Comparison of ENCODE assay signal across 14 cellular contexts in the genomic region with DNA sequence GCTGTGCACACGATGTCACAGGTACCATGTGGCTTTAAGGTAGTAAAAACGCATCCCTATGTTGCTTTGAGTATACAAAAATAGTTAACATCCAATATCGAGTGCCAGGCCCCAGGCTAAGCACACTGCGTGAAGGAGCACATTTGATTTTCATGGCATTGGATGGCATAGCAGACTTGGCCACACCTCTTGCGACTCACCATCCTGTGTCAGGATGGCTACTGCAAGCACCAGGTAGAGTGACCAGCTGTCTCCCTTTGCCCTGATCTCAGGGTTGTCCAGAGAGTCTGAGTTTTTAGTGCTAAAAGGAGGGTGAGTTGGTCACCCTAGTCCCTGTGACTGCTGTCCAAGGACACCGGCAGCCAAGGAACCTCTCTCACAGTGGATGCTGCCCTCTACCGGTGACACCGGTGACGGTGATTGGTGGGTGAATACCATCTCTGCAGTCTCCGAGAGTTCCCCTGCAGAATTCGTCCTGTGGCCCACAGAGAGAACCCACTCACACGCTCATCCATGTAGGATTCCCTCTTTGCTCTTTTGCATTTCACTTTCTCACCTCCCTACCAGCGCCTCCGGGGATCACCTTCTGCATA.
DNase-seq lines count a peak whose midpoint lies in the region; ATAC-seq and TF ChIP-seq lines count a peak whose summit lies in the region.
"Had no signal": no experiment of that assay in that cellular context is flagged by ENCODE, and none has a peak within 500 bp of the region (broad histone marks: within the 10 kb centered on the region; RNA-seq: fewer than 3 reads in every experiment).

No MANE protein-coding gene starts in this region.

- no peaks in the 10 kb centered on the region for H3K9me2 ChIP-seq in PC-3 (replicated peaks; ENCODE audit: low read length)

- ATAC-seq in PC-3, result peak; percentile 64

- H3K36me3 ChIP-seq in PC-3 (ENCODE audit: low read depth, low read length) (no peaks in the 10 kb centered on the region), neural progenitor cell (no peaks in the 10 kb centered on the region), colonic mucosa (no peaks in the 10 kb centered on the region), Peyer's patch (no peaks in the 10 kb centered on the region)

- H3K4me3 ChIP-seq in PC-3 (ENCODE audit: low read length), result no peak overlapping the region
- no peak overlapping the region for H3K4me3 ChIP-seq in neural progenitor cell
- H3K4me3 ChIP-seq in colonic mucosa, result no peak overlapping the region
- no peak overlapping the region for H3K4me3 ChIP-seq in Peyer's patch
- H3K4me3 ChIP-seq: lung had no signal

- no peak overlapping the region for H3K4me2 ChIP-seq in PC-3 (ENCODE audit: low read length)
- H3K4me2 ChIP-seq in neural progenitor cell, result no peak overlapping the region

- peak; percentile 58 for DNase-seq in PC-3
- DNase-seq in glomerular visceral epithelial cell (ENCODE audit: extremely low spot score), result peak; percentile 18
- DNase-seq in neural progenitor cell (ENCODE audit: low spot score), result peak; percentile 59
- no peak for DNase-seq in colonic mucosa
- DNase-seq in Peyer's patch, result no peak
- DNase-seq in activated effector memory CD4-positive, alpha-beta T cell treated with Interleukin-2 at 50 U/mL for 16 hours, result no peak
- DNase-seq in inferior parietal cortex (ENCODE audit: extremely low spot score), result no peak
- DNase-seq: activated CD4-positive, alpha-beta T cell treated with anti-CD3 and anti-CD28 coated beads, Interleukin-2, amount 50 U/mL, for 4 hours; activated naive CD4-positive, alpha-beta T cell treated with Interleukin-2 at 50 U/mL for 16 hours; NCI-H187 had no signal

- TF ChIP-seq CTCF in GM12874 (IDR thresholded peaks at IDR 0.05; ENCODE audit: insufficient read depth, low read depth, low read length), result peak; percentile 18; the same call in 1 of the 2 replicates
- no peak; the same call in 1 of the 2 replicates for TF ChIP-seq CTCF in PC-3 (conservative IDR thresholded peaks at IDR 0.05; ENCODE audit: low read depth, low read length)
- TF ChIP-seq CTCF in neural progenitor cell (IDR thresholded peaks at IDR 0.05), result peak; percentile 61
- no peak for TF ChIP-seq CTCF in colonic mucosa (IDR thresholded peaks at IDR 0.05)
- TF ChIP-seq CTCF in Peyer's patch (IDR thresholded peaks at IDR 0.05), result no peak

- H3K9ac ChIP-seq in PC-3 (ENCODE audit: low read length), result no peak overlapping the region
- H3K9ac ChIP-seq in neural progenitor cell, result no peak overlapping the region
- no peak overlapping the region for H3K9ac ChIP-seq in colonic mucosa (ENCODE audit: low read depth in 2 of 2, low read length in 2 of 2)
- H3K9ac ChIP-seq: parathyroid adenoma had no signal

- H3K27ac Mint-ChIP-seq in neural progenitor cell, result peak overlapping the region; percentile 60

- CTCF ChIA-PET in PC-3 (lab: Charles Lee), result interaction anchor here (0.5 kb wide), 1 partner anchor 188 kb away, joined by 3 read pairs; no protein-coding TSS in a partner anchor

- H2AFZ ChIP-seq in PC-3 (ENCODE audit: low read length) (no peak overlapping the region), neural progenitor cell (replicated peaks) (no peak overlapping the region)
- H2AFZ ChIP-seq: parathyroid adenoma had no signal

- no peaks in the 10 kb centered on the region for H3K9me3 Mint-ChIP-seq in neural progenitor cell

- H4K20me1 ChIP-seq in PC-3 (ENCODE audit: low read length) (no peaks in the 10 kb centered on the region), neural progenitor cell (ENCODE audit: low read depth) (no peaks in the 10 kb centered on the region)

- H3K4me1 Mint-ChIP-seq in neural progenitor cell, result no peaks in the 10 kb centered on the region

- no peaks in the 10 kb centered on the region for H3K27me3 ChIP-seq in PC-3 (ENCODE audit: low read length)
- no peaks in the 10 kb centered on the region for H3K27me3 ChIP-seq in neural progenitor cell
- H3K27me3 ChIP-seq in colonic mucosa, result no peaks in the 10 kb centered on the region
- no peaks in the 10 kb centered on the region for H3K27me3 ChIP-seq in Peyer's patch

- peaks cover 19% of the 10 kb centered on the region; the same call in 1 of the 2 replicates for H3K4me1 ChIP-seq in PC-3 (ENCODE audit: insufficient read depth, low read length)
- H3K4me1 ChIP-seq in neural progenitor cell, result no peaks in the 10 kb centered on the region
- H3K4me1 ChIP-seq in colonic mucosa, result no peaks in the 10 kb centered on the region
- H3K4me1 ChIP-seq in Peyer's patch, result no peaks in the 10 kb centered on the region
- H3K4me1 ChIP-seq: parathyroid adenoma had no signal

- H3K27me3 Mint-ChIP-seq in neural progenitor cell (ENCODE audit: insufficient read depth, low read depth), result peaks cover 3% of the 10 kb centered on the region

- H3K36me3 Mint-ChIP-seq in neural progenitor cell, result no peaks in the 10 kb centered on the region
- H3K36me3 Mint-ChIP-seq: CD14-positive monocyte had no signal

- H3K4me3 Mint-ChIP-seq in neural progenitor cell, result no peak overlapping the region
- H3K4me3 Mint-ChIP-seq: CD14-positive monocyte had no signal

- intact Hi-C loops in PC-3 (cut with micrococcal nuclease), result no loop called here
- intact Hi-C loops in colonic mucosa (cut with DNase I), result no loop called here

- POLR2A ChIA-PET in PC-3 (lab: Charles Lee; ENCODE audit: unreplicated experiment), result no interaction called here

- H3K9me3 ChIP-seq in PC-3 (ENCODE audit: low read length) (no peaks in the 10 kb centered on the region), neural progenitor cell (ENCODE audit: low read depth) (no peaks in the 10 kb centered on the region), colonic mucosa (no peaks in the 10 kb centered on the region), Peyer's patch (no peaks in the 10 kb centered on the region)

- H3K27ac ChIP-seq in PC-3 (ENCODE audit: low read length), result no peak overlapping the region
- no peak overlapping the region for H3K27ac ChIP-seq in neural progenitor cell
- no peak overlapping the region for H3K27ac ChIP-seq in colonic mucosa
- no peak overlapping the region for H3K27ac ChIP-seq in Peyer's patch
- H3K27ac ChIP-seq: parathyroid adenoma had no signal

- no peak for TF ChIP-seq POLR2A in Peyer's patch (IDR thresholded peaks at IDR 0.05)

- BruUV-seq in PC-3 (replicated peaks; lab: Mats Ljungman, UMichigan), result no TSS peak

- H3F3A ChIP-seq in PC-3 (ENCODE audit: low read length, unreplicated experiment), result no peaks in the 10 kb centered on the region
- H3F3A ChIP-seq in neural progenitor cell (ENCODE audit: low read depth), result no peaks in the 10 kb centered on the region

- H3K79me2 ChIP-seq in PC-3 (ENCODE audit: low read length) (0 out of 2 replicates have a peak, but pooled peaks cover 7% of the 10 kb centered on the region), neural progenitor cell (ENCODE audit: low read depth) (no peaks in the 10 kb centered on the region)
- H3K79me2 ChIP-seq: parathyroid adenoma had no signal

Comparison
In these comparisons a context has a peak if more than half of its experiments do, and no peak if none do; other contexts are left out.
1. CTCF ChIP-seq: peak in GM12874 (single experiment) and neural progenitor cell (single experiment); none in PC-3 (single experiment), colonic mucosa (single experiment) and Peyer's patch (0 of 6).
2. DNase-seq: peak in PC-3 (single experiment), glomerular visceral epithelial cell (single experiment) and neural progenitor cell (single experiment); none in colonic mucosa (single experiment), Peyer's patch (0 of 3), activated effector memory CD4-positive, alpha-beta T cell treated with Interleukin-2 at 50 U/mL for 16 hours (single experiment) and inferior parietal cortex (single experiment).